Comparison of ENCODE assay signal across 13 cellular contexts in genomic region chr5:177492841-177493240, GRCh38. TPM values are rescaled to one million over a fixed set of nuclear protein-coding genes. Genes with fewer than 3 reads are reported as not detected.
DNase-seq lines count a peak whose midpoint lies in the region; ATAC-seq and TF ChIP-seq lines count a peak whose summit lies in the region.
"Had no signal": no experiment of that assay in that cellular context is flagged by ENCODE, and none has a peak within 500 bp of the region (broad histone marks: within the 10 kb centered on the region; RNA-seq: fewer than 3 reads in every experiment).

No MANE protein-coding gene starts in this region.

- no peak for DNase-seq in CD4-positive, alpha-beta T cell
- DNase-seq in IMR-90 (no peak), esophagus muscularis mucosa (ENCODE audit: extremely low spot score) (no peak), NOMO-1 treated with DMSO at 0.1 percent for 48 hours (lab: John Stamatoyannopoulos, UW; ENCODE audit: unreplicated experiment) (no peak), NCI-H524 treated with DMSO at 0.1 percent for 48 hours (lab: John Stamatoyannopoulos, UW) (no peak)
- no peak for DNase-seq in stimulated activated naive CD8-positive, alpha-beta T cell treated with anti-CD3 and anti-CD28 coated beads, Interleukin-15, Interleukin-2, amounts not matched to agents 100 U/mL and 50 U/mL, for 24 hours
- DNase-seq: adrenal gland; effector memory CD4-positive, alpha-beta T cell; NCI-H2029 treated with DMSO at 0.1 percent for 48 hours; stimulated activated CD4-positive, alpha-beta T cell treated with anti-CD3 and anti-CD28 coated beads, Interleukin-4, amount 100 ng/mL, for 1 hour had no signal

- H4K91ac ChIP-seq in IMR-90 (ENCODE audit: insufficient read depth, low read depth, low read length) = no peak overlapping the region

- peaks cover 72% of the 10 kb centered on the region for H3K36me3 ChIP-seq in IMR-90 (ENCODE audit: control insufficient read depth, insufficient read depth, low read length)
- peaks cover 29 to 68% (median 56%) of the 10 kb centered on the region in 4 donors for H3K36me3 ChIP-seq in esophagus muscularis mucosa
- H3K36me3 ChIP-seq in skeletal muscle tissue (ENCODE audit: control insufficient read depth in 3 of 3, insufficient read depth in 3 of 3, low read length in 3 of 3) = peaks cover 45 to 61% (median 57%) of the 10 kb centered on the region in 3 donors
- H3K36me3 ChIP-seq: pancreas had no signal

- TF ChIP-seq EP300 in esophagus muscularis mucosa (IDR thresholded peaks at IDR 0.05) = no peak

- H2BK15ac ChIP-seq in IMR-90 (ENCODE audit: low read depth, low read length) = no peak overlapping the region

- H3K9me3 Mint-ChIP-seq in CD4-positive, alpha-beta T cell = no peaks in the 10 kb centered on the region

- H3K9ac ChIP-seq in IMR-90 (ENCODE audit: low read depth, low read length) (no peak overlapping the region), skeletal muscle tissue (ENCODE audit: low read depth in 1 of 3, low read length in 3 of 3) (peak overlapping the region in 2 of 3 donors; percentile 8 to 97)

- no peak overlapping the region for H3K14ac ChIP-seq in IMR-90 (replicated peaks; ENCODE audit: low read depth, low read length)

- H3K56ac ChIP-seq in IMR-90 (ENCODE audit: extremely low read depth, insufficient read depth, low read length) = no peak overlapping the region; the same call in 1 of the 2 replicates

- H4K5ac ChIP-seq in IMR-90 (ENCODE audit: low read depth, low read length) = no peak overlapping the region; the same call in 1 of the 2 replicates

- H3K4me1 Mint-ChIP-seq in CD4-positive, alpha-beta T cell (ENCODE audit: low read depth) = peaks cover 10% of the 10 kb centered on the region

- peaks cover 92% of the 10 kb centered on the region for H4K20me1 ChIP-seq in IMR-90 (ENCODE audit: insufficient read depth, low read length)

- H3K27ac ChIP-seq in CD4-positive, alpha-beta T cell (ENCODE audit: low read depth, low read length) = no peak overlapping the region
- H3K27ac ChIP-seq in IMR-90 (ENCODE audit: insufficient read depth, low read length) (peak overlapping the region; percentile 100), esophagus muscularis mucosa (replicated peaks in 1 of 4) (peak overlapping the region; percentile 96 to 99 (median 98)), skeletal muscle tissue (ENCODE audit: low read depth, low read length) (peak overlapping the region; percentile 99)
- H3K27ac ChIP-seq: pancreas had no signal

- TF ChIP-seq CTCF in CD4-positive, alpha-beta T cell (IDR thresholded peaks at IDR 0.05) = no peak
- TF ChIP-seq CTCF in IMR-90 (conservative IDR thresholded peaks at IDR 0.05; ENCODE audit: low read depth, low read length) = no peak
- TF ChIP-seq CTCF in esophagus muscularis mucosa (IDR thresholded peaks at IDR 0.05) = no peak

- no peak overlapping the region; the same call in 1 of the 2 replicates for H3K23ac ChIP-seq in IMR-90 (ENCODE audit: low read depth, low read length)

- peak overlapping the region; percentile 66 for H2AK5ac ChIP-seq in IMR-90 (ENCODE audit: low read depth, low read length)

- H3K4me3 ChIP-seq in IMR-90 (ENCODE audit: insufficient read depth, low read depth, low read length) (no peak overlapping the region), esophagus muscularis mucosa (peak overlapping the region; percentile 27 to 83 (median 58)), skeletal muscle tissue (ENCODE audit: low read length in 3 of 3) (no peak overlapping the region)
- H3K4me3 ChIP-seq: adrenal gland, pancreas had no signal

- peak overlapping the region; percentile 4 for H3K4me3 Mint-ChIP-seq in CD4-positive, alpha-beta T cell

- no peaks in the 10 kb centered on the region for H3K9me3 ChIP-seq in CD4-positive, alpha-beta T cell (ENCODE audit: control insufficient read depth, low read length)
- no peaks in the 10 kb centered on the region for H3K9me3 ChIP-seq in IMR-90 (ENCODE audit: control insufficient read depth, insufficient read depth, low read length)
- no peaks in the 10 kb centered on the region for H3K9me3 ChIP-seq in esophagus muscularis mucosa
- H3K9me3 ChIP-seq in skeletal muscle tissue (ENCODE audit: control insufficient read depth in 3 of 3, low read length in 3 of 3) = no peaks in the 10 kb centered on the region
- H3K9me3 ChIP-seq: adrenal gland, pancreas had no signal

- CTCF ChIA-PET in CD4-positive, alpha-beta T cell (lab: Charles Lee) = interaction anchor here (1.4 to 1.5 kb wide), 2 partner anchors 8 to 89 kb away, joined by 5 to 6 read pairs; no protein-coding TSS in a partner anchor
- CTCF ChIA-PET in IMR-90 (lab: Yijun Ruan, JAX) = no interaction called here

- peaks cover 6% of the 10 kb centered on the region for H3K9me1 ChIP-seq in IMR-90 (ENCODE audit: insufficient read depth, low read length)

- H3K18ac ChIP-seq in IMR-90 (ENCODE audit: low read depth, low read length) = no peak overlapping the region

- no peak for ATAC-seq in CD4-positive, alpha-beta T cell (ENCODE audit: poor library complexity)
- ATAC-seq in IMR-90 (ENCODE audit: low read depth) = no peak
- no peak for ATAC-seq in stimulated activated naive CD8-positive, alpha-beta T cell treated with anti-CD3 and anti-CD28 coated beads, Interleukin-15, Interleukin-2, amounts not matched to agents 100 U/mL and 50 U/mL, for 24 hours
- no peak for ATAC-seq in HG03108 (IDR thresholded peaks at IDR 0.05; ENCODE audit: unreplicated experiment)
- ATAC-seq: pancreas had no signal

- H4K8ac ChIP-seq in IMR-90 (ENCODE audit: low read depth in 2 of 2, low read length in 2 of 2) = no peak overlapping the region; a peak in 1 of 4 replicates

- H3K79me1 ChIP-seq in IMR-90 (ENCODE audit: low read depth in 1 of 2, low read length in 2 of 2) = peaks cover 28 to 74% of the 10 kb centered on the region in 2 experiments

- peak overlapping the region; percentile 100 for H2BK5ac ChIP-seq in IMR-90 (ENCODE audit: low read depth, low read length, poor library complexity, severe bottlenecking)

- H3K27me3 ChIP-seq in CD4-positive, alpha-beta T cell (ENCODE audit: control insufficient read depth, insufficient read depth, low read length) = no peaks in the 10 kb centered on the region
- no peaks in the 10 kb centered on the region for H3K27me3 ChIP-seq in IMR-90 (ENCODE audit: control insufficient read depth, insufficient read depth, low read length)
- H3K27me3 ChIP-seq in esophagus muscularis mucosa = no peaks in the 10 kb centered on the region
- H3K27me3 ChIP-seq in skeletal muscle tissue (ENCODE audit: control insufficient read depth in 3 of 3, insufficient read depth in 3 of 3, low read length in 3 of 3) = no peaks in the 10 kb centered on the region
- H3K27me3 ChIP-seq: adrenal gland, pancreas had no signal

- H2BK120ac ChIP-seq in IMR-90 (ENCODE audit: low read depth, low read length) = no peak overlapping the region

- peaks cover 5% of the 10 kb centered on the region for H3K36me3 Mint-ChIP-seq in CD4-positive, alpha-beta T cell (ENCODE audit: low read depth)

- H3K4me2 ChIP-seq in IMR-90 (ENCODE audit: low read depth, low read length) = no peak overlapping the region; the same call in 1 of the 2 replicates

- peak overlapping the region; percentile 95 for H2AK9ac ChIP-seq in IMR-90 (replicated peaks; ENCODE audit: low read depth, low read length, poor library complexity)

- peak overlapping the region; percentile 46 for H3K4ac ChIP-seq in IMR-90 (ENCODE audit: low read depth, low read length)

- no peak for TF ChIP-seq RAD21 in IMR-90 (IDR thresholded peaks at IDR 0.05; ENCODE audit: low read length)

- H2BK20ac ChIP-seq in IMR-90 (ENCODE audit: low read depth, low read length) = no peak overlapping the region

- POLR2A ChIA-PET in CD4-positive, alpha-beta T cell (lab: Charles Lee) = no interaction called here
- POLR2A ChIA-PET in IMR-90 (lab: Charles Lee; ENCODE audit: unreplicated experiment) = interaction anchor here (0.8 kb wide), 1 partner anchor 16 kb away, joined by 3 read pairs; no protein-coding TSS in a partner anchor

- TF ChIP-seq POLR2A in IMR-90 (IDR thresholded peaks at IDR 0.05; ENCODE audit: low read depth, low read length) = peak; percentile 30; the same call in 1 of the 2 replicates
- no peak for TF ChIP-seq POLR2A in esophagus muscularis mucosa (IDR thresholded peaks at IDR 0.05; ENCODE audit: low read depth)

- in situ Hi-C loops in IMR-90 (cut with MboI; ENCODE audit: low sequenced_read_pairs) = no loop called here

- 69% methylated on average over 3 of the region's 7 CpGs; no CpG with 5 or more reads in 1 of the 2 experiments for WGBS in IMR-90 (ENCODE audit: extremely low coverage in 2 of 2, insufficient read length in 1 of 2), 2 experiments
- 70% methylated on average over 7 of the region's 7 CpGs for WGBS in esophagus muscularis mucosa

- intact Hi-C loops in CD4-positive, alpha-beta T cell (cut with DNase I, micrococcal nuclease) = no loop called here
- intact Hi-C loops in IMR-90 (cut with micrococcal nuclease) = no loop called here
- intact Hi-C loops in esophagus muscularis mucosa (cut with DNase I) = no loop called here

- no peaks in the 10 kb centered on the region for H3K27me3 Mint-ChIP-seq in CD4-positive, alpha-beta T cell

- BruUV-seq in IMR-90 (replicated peaks; lab: Mats Ljungman, UMichigan) = no TSS peak

- H3K4me1 ChIP-seq in IMR-90 (ENCODE audit: control insufficient read depth, insufficient read depth, low read length) = peaks cover 25% of the 10 kb centered on the region
- H3K4me1 ChIP-seq in esophagus muscularis mucosa = peaks cover 55 to 93% (median 91%) of the 10 kb centered on the region in 4 donors
- peaks cover 46 to 67% (median 55%) of the 10 kb centered on the region in 3 donors for H3K4me1 ChIP-seq in skeletal muscle tissue (ENCODE audit: control insufficient read depth in 3 of 3, insufficient read depth in 3 of 3, low read length in 3 of 3)
- H3K4me1 ChIP-seq: pancreas had no signal

- no peak overlapping the region for H2AFZ ChIP-seq in IMR-90 (replicated peaks; ENCODE audit: low read length, poor library complexity)

- no peak overlapping the region for H3K27ac Mint-ChIP-seq in CD4-positive, alpha-beta T cell

- dilution Hi-C loops in IMR-90 (cut with HindIII; ENCODE audit: low sequenced_read_pairs, unreplicated experiment) = no loop called here

RNA-seq across cellular contexts. Expression of gene PDLIM7, which starts 4.6 kb away (rescaled TPM):
- total RNA-seq in CD4-positive, alpha-beta T cell = 1 to 10 TPM; 5.2 to 6.0 TPM
- total RNA-seq in IMR-90 (2012; rRNA removed) (70.4 and 72.5 TPM in 2 replicates), esophagus muscularis mucosa (1,000 to 10,000 TPM in 1 of 4 donors, 100 to 1,000 TPM in 3; 316 to 1,085 (median 575) TPM), skeletal muscle tissue (44.9 TPM)
- 534 and 574 TPM in 2 replicates for polyA plus RNA-seq in IMR-90 (2012; rRNA removed)
- polyA plus RNA-seq in IMR-90 (2012; cell fraction: cytosol; rRNA removed) = 252 and 588 TPM in 2 replicates
- 1,535 and 3,107 TPM in 2 replicates for polyA plus RNA-seq in IMR-90 (2012; cell fraction: nucleus; rRNA removed; ENCODE audit: low replicate concordance)

RNA-seq across cellular contexts. Expression of gene DOK3, which starts 16.8 kb away (rescaled TPM):
- total RNA-seq in CD4-positive, alpha-beta T cell = 1 to 10 TPM; 1.3 to 1.4 TPM
- total RNA-seq in IMR-90 (2012; rRNA removed) = 0.54 and 0.56 TPM in 2 replicates
- 3.6 and 3.9 TPM in 2 replicates for polyA plus RNA-seq in IMR-90 (2012; rRNA removed)
- 0.49 and 1.3 TPM in 2 replicates for polyA plus RNA-seq in IMR-90 (2012; cell fraction: cytosol; rRNA removed)
- polyA plus RNA-seq in IMR-90 (2012; cell fraction: nucleus; rRNA removed; ENCODE audit: low replicate concordance) = 20.3 and 32.4 TPM in 2 replicates
- 10 to 100 TPM in 1 of 4 donors, 1 to 10 TPM in 3; 6.7 to 15.2 (median 7.5) TPM for total RNA-seq in esophagus muscularis mucosa
- total RNA-seq in skeletal muscle tissue = 5.7 TPM

RNA-seq across cellular contexts. Expression of gene DBN1, which starts 19.4 kb away (rescaled TPM):
- 1 to 10 TPM; 1.8 to 2.5 TPM for total RNA-seq in CD4-positive, alpha-beta T cell
- 122 and 212 TPM in 2 replicates for total RNA-seq in IMR-90 (2012; rRNA removed)
- polyA plus RNA-seq in IMR-90 (2012; rRNA removed) = 187 and 235 TPM in 2 replicates
- polyA plus RNA-seq in IMR-90 (2012; cell fraction: cytosol; rRNA removed) = 150 and 193 TPM in 2 replicates
- 786 and 1,481 TPM in 2 replicates for polyA plus RNA-seq in IMR-90 (2012; cell fraction: nucleus; rRNA removed; ENCODE audit: low replicate concordance)
- 100 to 1,000 TPM in 3 of 4 donors, 10 to 100 TPM in 1; 92.2 to 160 (median 130) TPM for total RNA-seq in esophagus muscularis mucosa
- total RNA-seq in skeletal muscle tissue = 108 TPM

RNA-seq across cellular contexts. Expression of gene DDX41, which starts 23.9 kb away (rescaled TPM):
- 10 to 100 TPM; 49.6 to 49.7 TPM for total RNA-seq in CD4-positive, alpha-beta T cell
- total RNA-seq in IMR-90 (2012; rRNA removed) (130 and 141 TPM in 2 replicates), esophagus muscularis mucosa (10 to 100 TPM; 58.1 to 92.1 (median 66.0) TPM), skeletal muscle tissue (33.9 TPM)
- 160 and 170 TPM in 2 replicates for polyA plus RNA-seq in IMR-90 (2012; rRNA removed)
- polyA plus RNA-seq in IMR-90 (2012; cell fraction: cytosol; rRNA removed) = 124 and 130 TPM in 2 replicates
- polyA plus RNA-seq in IMR-90 (2012; cell fraction: nucleus; rRNA removed; ENCODE audit: low replicate concordance) = 358 and 582 TPM in 2 replicates

RNA-seq across cellular contexts. Expression of gene PRR7, which starts 46.2 kb away (rescaled TPM):
- 10 to 100 TPM; 23.3 to 23.5 TPM for total RNA-seq in CD4-positive, alpha-beta T cell
- total RNA-seq in IMR-90 (2012; rRNA removed) (1.1 TPM in 2 replicates), esophagus muscularis mucosa (1 to 10 TPM in 2 of 4 donors, under 1 TPM in 2; 0.42 to 2.5 (median 1.6) TPM), skeletal muscle tissue (0.52 TPM)
- 10.1 and 13.6 TPM in 2 replicates for polyA plus RNA-seq in IMR-90 (2012; rRNA removed)
- polyA plus RNA-seq in IMR-90 (2012; cell fraction: cytosol; rRNA removed) = 11.9 and 36.3 TPM in 2 replicates
- polyA plus RNA-seq in IMR-90 (2012; cell fraction: nucleus; rRNA removed; ENCODE audit: low replicate concordance) = 12.9 and 42.6 TPM in 2 replicates

Comparison
In these comparisons a context has a peak if more than half of its experiments do, and no peak if none do; other contexts are left out.
1. H3K4me3 ChIP-seq: peak in esophagus muscularis mucosa (4 of 4); none in IMR-90 (single experiment) and skeletal muscle tissue (0 of 3).
2. RNA of gene DBN1, which starts 19.4 kb away (total RNA-seq): 92.2 to 160 TPM in esophagus muscularis mucosa, 122 to 212 TPM in IMR-90 and 108 TPM in skeletal muscle tissue (single experiment); 1.8 to 2.5 TPM in CD4-positive, alpha-beta T cell; every median in the first group is over 10 times any median in the second.